In genomic region chr13:20035130-20035529, GRCh38 we compare ENCODE assay signal across 17 cellular contexts.
DNase-seq lines count a peak whose midpoint lies in the region; ATAC-seq, FAIRE-seq and TF ChIP-seq lines count a peak whose summit lies in the region.
"Had no signal": no experiment of that assay in that cellular context is flagged by ENCODE, and none has a peak within 500 bp of the region (broad histone marks: within the 10 kb centered on the region; RNA-seq: fewer than 3 reads in every experiment).

No MANE protein-coding gene starts in this region.

- in situ Hi-C loops in mammary epithelial cell (cut with MboI; ENCODE audit: low sequenced_read_pairs in 2 of 2): no loop called here
- in situ Hi-C loops in HepG2 (cut with HindIII; ENCODE audit: extremely low pct_ligation_motif_present, low pct_unique_long_range_greater_than_20kb): no loop called here

- TF ChIP-seq EP300 in HepG2 (IDR thresholded peaks at IDR 0.05; ENCODE audit: low read depth in 2 of 2, low read length in 2 of 2): no peak
- no peak for TF ChIP-seq EP300 in HepG2 (CRISPR knock-in tag; IDR thresholded peaks at IDR 0.05; ENCODE audit: borderline replicate concordance)

- H3K36me3 ChIP-seq in CD8-positive, alpha-beta T cell (ENCODE audit: insufficient read depth, low read length): peaks cover 31% of the 10 kb centered on the region
- H3K36me3 ChIP-seq in mammary epithelial cell (ENCODE audit: insufficient read depth, low read length) (peaks cover 5% of the 10 kb centered on the region), HepG2 (replicated peaks in 1 of 2; ENCODE audit: control insufficient read depth in 1 of 2, insufficient read depth in 2 of 2, low read length in 2 of 2) (peaks cover 6 to 40% of the 10 kb centered on the region in 2 experiments)

- peak overlapping the region; percentile 41 for H3K27ac Mint-ChIP-seq in CD8-positive, alpha-beta T cell

- H4K20me1 ChIP-seq in mammary epithelial cell (ENCODE audit: insufficient read depth, low read length): no peaks in the 10 kb centered on the region
- H4K20me1 ChIP-seq in HepG2 (ENCODE audit: insufficient read depth, low read length): no peaks in the 10 kb centered on the region

- H2AFZ ChIP-seq in mammary epithelial cell (ENCODE audit: low read depth, low read length): no peak overlapping the region
- H2AFZ ChIP-seq in HepG2 (ENCODE audit: low read length): no peak overlapping the region
- H2AFZ ChIP-seq: GM23248 had no signal

- H3K79me2 ChIP-seq in mammary epithelial cell (ENCODE audit: insufficient read depth, low read length) (peaks cover 2% of the 10 kb centered on the region), HepG2 (ENCODE audit: insufficient read depth, low read length) (peaks cover 3% of the 10 kb centered on the region)

- no peaks in the 10 kb centered on the region for H3K4me1 ChIP-seq in CD8-positive, alpha-beta T cell (ENCODE audit: insufficient read depth, low read length)
- H3K4me1 ChIP-seq in mammary epithelial cell (ENCODE audit: insufficient read depth, low read length) (no peaks in the 10 kb centered on the region), HepG2 (ENCODE audit: insufficient read depth, low read length) (no peaks in the 10 kb centered on the region)
- H3K4me1 ChIP-seq: lower lobe of right lung had no signal

- dilution Hi-C loops in mammary epithelial cell (cut with HindIII; ENCODE audit: low sequenced_read_pairs): no loop called here

- 69% methylated on average over 4 of the region's 4 CpGs for WGBS in mammary epithelial cell (ENCODE audit: low coverage, missing lambda C conversion rate)
- 81% methylated on average over 4 of the region's 4 CpGs for WGBS in HepG2 (ENCODE audit: low lambda C conversion rate)

- no peak for TF ChIP-seq POLR2A in HepG2 (IDR thresholded peaks at IDR 0.05; ENCODE audit: insufficient read depth in 1 of 2, low read depth in 2 of 2, low read length in 2 of 2)

- no peak for ATAC-seq in CD8-positive, alpha-beta T cell
- ATAC-seq in HepG2 (no peak), GM18519 (IDR thresholded peaks at IDR 0.05; ENCODE audit: low FRiP score, unreplicated experiment) (no peak), HG02884 (IDR thresholded peaks at IDR 0.05; ENCODE audit: unreplicated experiment) (no peak)
- ATAC-seq: lower lobe of right lung had no signal

- H3K4me3 Mint-ChIP-seq in CD8-positive, alpha-beta T cell: no peak overlapping the region
- H3K4me3 Mint-ChIP-seq: CD4-positive, CD25-positive, alpha-beta regulatory T cell; nephron progenitor cell had no signal

- no peak for TF ChIP-seq RAD21 in HepG2 (CRISPR knock-in tag; IDR thresholded peaks at IDR 0.05)

- POLR2A ChIA-PET in CD8-positive, alpha-beta T cell (lab: Charles Lee): no interaction called here
- POLR2A ChIA-PET in HepG2 (lab: Yijun Ruan, JAX): no interaction called here

- no peak overlapping the region for H3K27ac ChIP-seq in CD8-positive, alpha-beta T cell (ENCODE audit: low read depth, low read length)
- no peak overlapping the region for H3K27ac ChIP-seq in mammary epithelial cell (ENCODE audit: insufficient read depth, low read depth, low read length)
- H3K27ac ChIP-seq in HepG2 (ENCODE audit: extremely low read length, insufficient read depth, low read length): no peak overlapping the region
- H3K27ac ChIP-seq: GM23248, lower lobe of right lung had no signal

- H3K9me3 Mint-ChIP-seq in CD8-positive, alpha-beta T cell: peaks cover 5% of the 10 kb centered on the region

- no peaks in the 10 kb centered on the region for H3K27me3 ChIP-seq in CD8-positive, alpha-beta T cell (ENCODE audit: insufficient read depth, low read length)
- H3K27me3 ChIP-seq in mammary epithelial cell (ENCODE audit: insufficient read depth, low read length) (no peaks in the 10 kb centered on the region), HepG2 (ENCODE audit: control insufficient read depth in 1 of 2, insufficient read depth in 2 of 2, low read length in 2 of 2) (no peaks in the 10 kb centered on the region)

- H3K9me3 ChIP-seq in CD8-positive, alpha-beta T cell (ENCODE audit: low read length): no peaks in the 10 kb centered on the region
- H3K9me3 ChIP-seq in mammary epithelial cell (replicated peaks; ENCODE audit: insufficient read depth, low read length) (no peaks in the 10 kb centered on the region), HepG2 (ENCODE audit: low read length) (no peaks in the 10 kb centered on the region)
- H3K9me3 ChIP-seq: lower lobe of right lung had no signal

- H3K4me2 ChIP-seq in mammary epithelial cell (ENCODE audit: insufficient read depth, low read depth, low read length) (no peak overlapping the region), HepG2 (ENCODE audit: low read depth, low read length) (no peak overlapping the region)

- no peaks in the 10 kb centered on the region for H3K27me3 Mint-ChIP-seq in CD8-positive, alpha-beta T cell (ENCODE audit: low read depth)
- H3K27me3 Mint-ChIP-seq: CD4-positive, CD25-positive, alpha-beta regulatory T cell had no signal

- CTCF ChIA-PET in CD8-positive, alpha-beta T cell (lab: Charles Lee): no interaction called here
- CTCF ChIA-PET in mammary epithelial cell (lab: Charles Lee; ENCODE audit: low non-redundant PET) (no interaction called here), HepG2 (lab: Yijun Ruan, JAX; ENCODE audit: low intra/inter-chr PET ratio, low total read pairs) (interaction anchor here (1.6 kb wide), 1 partner anchor 128 kb away, joined by 7 read pairs; no protein-coding TSS in a partner anchor)

- H3K9ac ChIP-seq in mammary epithelial cell (ENCODE audit: insufficient read depth, low read length) (no peak overlapping the region), HepG2 (ENCODE audit: insufficient read depth, low read depth, low read length) (no peak overlapping the region)
- H3K9ac ChIP-seq: GM23248 had no signal

- H3K4me1 Mint-ChIP-seq in CD8-positive, alpha-beta T cell (ENCODE audit: low read depth): peaks cover 39% of the 10 kb centered on the region
- H3K4me1 Mint-ChIP-seq: nephron progenitor cell had no signal

- BruUV-seq in mammary epithelial cell (replicated peaks; lab: Mats Ljungman, UMichigan) (no TSS peak), HepG2 (replicated peaks; lab: Mats Ljungman, UMichigan) (no TSS peak)

- H3K4me3 ChIP-seq in CD8-positive, alpha-beta T cell (ENCODE audit: low read depth, low read length): no peak overlapping the region
- H3K4me3 ChIP-seq in mammary epithelial cell (replicated peaks in 1 of 3; ENCODE audit: insufficient read depth in 1 of 3, low read depth in 2 of 3, low read length in 3 of 3) (no peak overlapping the region), HepG2 (replicated peaks in 1 of 3; ENCODE audit: insufficient read depth in 1 of 3, low read depth in 2 of 3, low read length in 3 of 3) (no peak overlapping the region)
- H3K4me3 ChIP-seq: GM23248, lower lobe of right lung had no signal

- intact Hi-C loops in CD8-positive, alpha-beta T cell (cut with DNase I, micrococcal nuclease): no loop called here
- intact Hi-C loops in mammary epithelial cell (cut with micrococcal nuclease) (no loop called here), HepG2 (cut with micrococcal nuclease; ENCODE audit: unreplicated experiment) (loop anchor here (1.0 kb wide), 1 partner anchor 128 kb away; no protein-coding TSS in a partner anchor)

- TF ChIP-seq CTCF in CD8-positive, alpha-beta T cell (IDR thresholded peaks at IDR 0.05): no peak
- peak; percentile 46 for TF ChIP-seq CTCF in LNCAP (IDR thresholded peaks at IDR 0.05)
- peak; percentile 15 to 30 for TF ChIP-seq CTCF in mammary epithelial cell (conservative IDR thresholded peaks at IDR 0.05 in 1 of 2, IDR thresholded peaks at IDR 0.05 in 1 of 2; ENCODE audit: extremely low read depth in 1 of 2, insufficient read depth in 1 of 2, low read depth in 1 of 2, low read length in 2 of 2)
- TF ChIP-seq CTCF in HepG2 (CRISPR knock-in tag; IDR thresholded peaks at IDR 0.05): 0 out of 2 replicates have a peak, but pooled peaks have one; percentile 22

- H3K36me3 Mint-ChIP-seq in CD8-positive, alpha-beta T cell: peaks cover 87% of the 10 kb centered on the region

- DNase-seq in CD8-positive, alpha-beta T cell: no peak
- DNase-seq in mammary epithelial cell: no peak
- no peak for DNase-seq in HepG2 (ENCODE audit: low spot score)
- no peak for DNase-seq in GF-D8 (lab: John Stamatoyannopoulos, UW)
- no peak for DNase-seq in middle frontal gyrus (ENCODE audit: extremely low spot score, low spot score)
- DNase-seq: activated CD4-positive, alpha-beta T cell treated with anti-CD3 and anti-CD28 coated beads, Interleukin-2, amount 50 U/mL, for 48 hours; CD4-positive, CD25-positive, alpha-beta regulatory T cell; GM23248; KBM-7; lower lobe of right lung; NCI-H146; NCI-H524 treated with DMSO at 0.1 percent for 48 hours; nephron progenitor cell; stimulated activated naive CD4-positive, alpha-beta T cell treated with Interleukin-2 at 50 U/mL for 16 hours had no signal

- peak; percentile 12 for FAIRE-seq in HepG2 (lab: Jason Lieb, UNC)

TF ChIP-seq in HepG2, 621 proteins besides CTCF, POLR2A, EP300 and RAD21:
- TF ChIP-seq HINFP (CRISPR knock-in tag; IDR thresholded peaks at IDR 0.05; ENCODE audit: low read depth) (no peak), STAG1 (CRISPR knock-in tag; IDR thresholded peaks at IDR 0.05) (peak; percentile 43)
